In genomic region chr1:115977481-115978258, GRCh38 we compare ENCODE assay signal across 8 cellular contexts. TPM values are rescaled to one million over a fixed set of nuclear protein-coding genes. Genes with fewer than 3 reads are reported as not detected.
DNase-seq lines count a peak whose midpoint lies in the region; ATAC-seq, FAIRE-seq and TF ChIP-seq lines count a peak whose summit lies in the region.

No MANE protein-coding gene starts in this region.

- H4K20me1 ChIP-seq in HepG2 (ENCODE audit: insufficient read depth, low read length), result no peaks in the 10 kb centered on the region; the same call in 1 of the 2 replicates
- H4K20me1 ChIP-seq in Karpas-422 (ENCODE audit: insufficient read depth, low read depth, low read length), result no peaks in the 10 kb centered on the region

- H3K4me2 ChIP-seq in HepG2 (ENCODE audit: low read depth, low read length), result no peak overlapping the region; the same call in 1 of the 2 replicates
- no peak overlapping the region for H3K4me2 ChIP-seq in Karpas-422 (ENCODE audit: low read depth, low read length, poor library complexity, severe bottlenecking)

- POLR2A ChIA-PET in BJ (lab: Charles Lee) (interaction anchor here (0.7 kb wide), 1 partner anchor 170 kb away, joined by 3 read pairs; no protein-coding TSS in a partner anchor), HepG2 (lab: Yijun Ruan, JAX) (interaction anchor here (1.0 kb wide), 1 partner anchor 170 kb away, joined by 3 read pairs; no protein-coding TSS in a partner anchor)

- no peaks in the 10 kb centered on the region for H3K36me3 ChIP-seq in BJ (ENCODE audit: control insufficient read depth, insufficient read depth, low read length)
- H3K36me3 ChIP-seq in bronchial epithelial cell (ENCODE audit: control insufficient read depth, insufficient read depth, low read length), result peaks cover 4% of the 10 kb centered on the region
- no peaks in the 10 kb centered on the region for H3K36me3 ChIP-seq in HepG2 (replicated peaks in 1 of 2; ENCODE audit: control insufficient read depth in 1 of 2, insufficient read depth in 2 of 2, low read length in 2 of 2)
- no peaks in the 10 kb centered on the region for H3K36me3 ChIP-seq in Karpas-422 (ENCODE audit: insufficient read depth, low read length)

- intact Hi-C loops in HepG2 (cut with micrococcal nuclease; ENCODE audit: unreplicated experiment), result no loop called here

- WGBS in HepG2 (ENCODE audit: low lambda C conversion rate), result 8% methylated on average over 9 of the region's 9 CpGs

- H3K9me2 ChIP-seq in Karpas-422 (replicated peaks; ENCODE audit: insufficient read depth, low read length), result no peaks in the 10 kb centered on the region

- H3K4me3 ChIP-seq in BJ (ENCODE audit: low read depth, low read length) (peak overlapping the region; percentile 57), bronchial epithelial cell (ENCODE audit: low read depth, low read length) (peak overlapping the region; percentile 81), HepG2 (replicated peaks in 1 of 3; ENCODE audit: insufficient read depth in 1 of 3, low read depth in 2 of 3, low read length in 3 of 3) (no peak overlapping the region), Karpas-422 (ENCODE audit: low read length) (no peak overlapping the region)

- peak; percentile 62 for FAIRE-seq in bronchial epithelial cell (lab: Jason Lieb, UNC)
- no peak for FAIRE-seq in HepG2 (lab: Jason Lieb, UNC)

- DNase-seq in BJ (ENCODE audit: low read depth) (peak; percentile 83), LoVo (ENCODE audit: low spot score) (peak; percentile 32), bronchial epithelial cell (ENCODE audit: low read depth) (peak; percentile 90), HepG2 (ENCODE audit: low spot score) (peak; percentile 49), Karpas-422 (no peak), DMS114 treated with DMSO at 0.1 percent for 48 hours (lab: John Stamatoyannopoulos, UW; ENCODE audit: unreplicated experiment) (no peak)

- H3K4me1 ChIP-seq in HepG2 (ENCODE audit: insufficient read depth, low read length) (peaks cover 25% of the 10 kb centered on the region), Karpas-422 (ENCODE audit: low read length) (no peaks in the 10 kb centered on the region)

- BruUV-seq in HepG2 (replicated peaks; lab: Mats Ljungman, UMichigan), result no TSS peak

- H2AFZ ChIP-seq in HepG2 (ENCODE audit: low read length) (no peak overlapping the region), Karpas-422 (ENCODE audit: low read length) (no peak overlapping the region)

- ATAC-seq in HepG2 (peak; percentile 47), GM18907 (IDR thresholded peaks at IDR 0.05; ENCODE audit: unreplicated experiment) (no peak), SK-N-SH treated with all-trans-retinoic acid at 6 μM for 48 hours (no peak)

- no peak for TF ChIP-seq RAD21 in HepG2 (CRISPR knock-in tag; IDR thresholded peaks at IDR 0.05)

- no peak for TF ChIP-seq POLR2A in HepG2 (IDR thresholded peaks at IDR 0.05; ENCODE audit: insufficient read depth in 1 of 2, low read depth in 2 of 2, low read length in 2 of 2)

- in situ Hi-C loops in HepG2 (cut with HindIII; ENCODE audit: extremely low pct_ligation_motif_present, low pct_unique_long_range_greater_than_20kb), result loop anchor here (25.0 kb wide), 1 partner anchor 365 kb away; no protein-coding TSS in a partner anchor

- no peak overlapping the region for H3K27ac ChIP-seq in HepG2 (ENCODE audit: extremely low read length, insufficient read depth, low read length)
- no peak overlapping the region for H3K27ac ChIP-seq in Karpas-422 (ENCODE audit: low read length)

- TF ChIP-seq CTCF in BJ (IDR thresholded peaks at IDR 0.05; ENCODE audit: insufficient read depth, low read depth, low read length) (no peak), bronchial epithelial cell (IDR thresholded peaks at IDR 0.05; ENCODE audit: insufficient read depth, low read length, severe bottlenecking) (no peak), HepG2 (CRISPR knock-in tag; IDR thresholded peaks at IDR 0.05) (no peak)

- CTCF ChIA-PET in BJ (lab: Yijun Ruan, JAX), result interaction anchor here (0.6 to 1.3 kb wide), 7 partner anchors 12 to 1286 kb away, joined by 3 to 4 read pairs (median 3); no protein-coding TSS in a partner anchor
- CTCF ChIA-PET in HepG2 (lab: Yijun Ruan, JAX; ENCODE audit: low intra/inter-chr PET ratio, low total read pairs), result no interaction called here

- TF ChIP-seq EP300 in HepG2 (IDR thresholded peaks at IDR 0.05; ENCODE audit: low read depth in 2 of 2, low read length in 2 of 2) (0 out of 4 replicates have a peak, but pooled peaks of 1 of the 2 experiments have one; percentile 27), HepG2 (CRISPR knock-in tag; IDR thresholded peaks at IDR 0.05; ENCODE audit: borderline replicate concordance) (no peak; the same call in 1 of the 2 replicates)

- H3K27me3 ChIP-seq in BJ (ENCODE audit: control insufficient read depth, insufficient read depth, low read length), result no peaks in the 10 kb centered on the region
- no peaks in the 10 kb centered on the region for H3K27me3 ChIP-seq in bronchial epithelial cell (ENCODE audit: control insufficient read depth, insufficient read depth, low read length)
- peaks cover 0 to 19% of the 10 kb centered on the region in 2 experiments; a peak in 3 of 5 replicates for H3K27me3 ChIP-seq in HepG2 (ENCODE audit: control insufficient read depth in 1 of 2, insufficient read depth in 2 of 2, low read length in 2 of 2)
- no peaks in the 10 kb centered on the region for H3K27me3 ChIP-seq in Karpas-422 (ENCODE audit: low read length)

- no peaks in the 10 kb centered on the region for H3K79me2 ChIP-seq in HepG2 (ENCODE audit: insufficient read depth, low read length)
- H3K79me2 ChIP-seq in Karpas-422 (ENCODE audit: low read length), result no peaks in the 10 kb centered on the region

- H3K9me3 ChIP-seq in HepG2 (ENCODE audit: low read length), result no peaks in the 10 kb centered on the region
- no peaks in the 10 kb centered on the region for H3K9me3 ChIP-seq in Karpas-422 (ENCODE audit: low read length)

- H3K9ac ChIP-seq in HepG2 (ENCODE audit: insufficient read depth, low read depth, low read length) (no peak overlapping the region), Karpas-422 (ENCODE audit: low read length) (no peak overlapping the region)

TF ChIP-seq in HepG2, 621 proteins besides CTCF, POLR2A, EP300 and RAD21 (continues in another document):
- TF ChIP-seq MIXL1 (CRISPR knock-in tag; IDR thresholded peaks at IDR 0.05) (peak; percentile 73), GATAD2A (CRISPR knock-in tag; IDR thresholded peaks at IDR 0.05) (peak; percentile 44; the same call in 1 of the 2 replicates), MEIS2 (CRISPR knock-in tag; IDR thresholded peaks at IDR 0.05) (no peak), TBX2 (CRISPR knock-in tag; IDR thresholded peaks at IDR 0.05; ENCODE audit: borderline replicate concordance) (no peak), NR1H2 (CRISPR knock-in tag; IDR thresholded peaks at IDR 0.05; ENCODE audit: borderline replicate concordance, low read depth) (no peak)

TF ChIP-seq in SK-N-SH treated with all-trans-retinoic acid at 6 μM for 48 hours, 23 proteins besides CTCF, POLR2A, EP300 and RAD21 (continues in another document):
- no peak for TF ChIP-seq ZFP3 (CRISPR knock-in tag; IDR thresholded peaks at IDR 0.05)
- no peak for TF ChIP-seq CREB5 (CRISPR knock-in tag; IDR thresholded peaks at IDR 0.05; ENCODE audit: low read depth)

RNA-seq across cellular contexts. Expression of gene SLC22A15, which starts 1.4 kb away (rescaled TPM):
- polyA plus RNA-seq in BJ (2011; rRNA removed) (6.4 and 9.2 TPM in 2 replicates), HepG2 (2011; rRNA removed) (1.7 and 2.3 TPM in 2 replicates)
- 16.7 and 23.6 TPM in 2 replicates for polyA minus RNA-seq in BJ (2011; rRNA and poly(A)+ RNA removed)
- total RNA-seq in bronchial epithelial cell (20.1 and 22.6 TPM in 2 replicates), HepG2 (2016; rRNA removed; fragmentation: Illumina TruSeq; extraction: Trizol) (0.24 and 0.27 TPM in 2 replicates)
- 0.20 and 0.26 TPM in 2 replicates for total RNA-seq in HepG2 (2016; cell fraction: cytosol; rRNA removed; fragmentation: Illumina TruSeq; extraction: Trizol; ENCODE audit: low read depth)
- total RNA-seq in HepG2 (2016; cell fraction: insoluble cytoplasmic fraction; rRNA removed; fragmentation: Illumina TruSeq; extraction: Trizol), result 0.16 and 0.17 TPM in 2 replicates
- 0.21 and 0.22 TPM in 2 replicates for total RNA-seq in HepG2 (2016; cell fraction: membrane; rRNA removed; fragmentation: Illumina TruSeq; extraction: Trizol)
- 0.91 and 1.7 TPM in 2 replicates for total RNA-seq in HepG2 (2016; cell fraction: nucleus; rRNA removed; fragmentation: Illumina TruSeq; extraction: Trizol)
- polyA plus RNA-seq in HepG2 (2011; cell fraction: cytosol; rRNA removed), result 0.86 and 1.2 TPM in 2 replicates
- polyA plus RNA-seq in HepG2 (2011; cell fraction: nucleus; rRNA removed), result 3.5 and 5.4 TPM in 2 replicates
- polyA plus RNA-seq in HepG2 (2012), result 0.73 and 0.93 TPM in 2 replicates
- polyA plus RNA-seq in HepG2 (2016; cell fraction: cytosol; fragmentation: Illumina TruSeq; extraction: Trizol; ENCODE audit: low read depth), result 0.02 and 0.07 TPM in 2 replicates
- 0.11 and 0.12 TPM in 2 replicates for polyA plus RNA-seq in HepG2 (2016; cell fraction: insoluble cytoplasmic fraction; fragmentation: Illumina TruSeq; extraction: Trizol; ENCODE audit: low read depth)
- polyA plus RNA-seq in HepG2 (2016; cell fraction: membrane; fragmentation: Illumina TruSeq; extraction: Trizol; ENCODE audit: low read depth), result 0.11 and 0.16 TPM in 2 replicates
- polyA plus RNA-seq in HepG2 (2016; cell fraction: nucleus; fragmentation: Illumina TruSeq; extraction: Trizol; ENCODE audit: insufficient read depth, low read depth), result 0.73 and 0.85 TPM in 2 replicates
- polyA minus RNA-seq in HepG2 (2011; rRNA and poly(A)+ RNA removed; ENCODE audit: low replicate concordance), result 3.2 and 9.4 TPM in 2 replicates
- 0.44 and 1.9 TPM in 2 replicates for polyA minus RNA-seq in HepG2 (2011; cell fraction: cytosol; rRNA and poly(A)+ RNA removed)
- polyA minus RNA-seq in HepG2 (2011; cell fraction: nucleus; rRNA and poly(A)+ RNA removed), result 12.4 and 13.1 TPM in 2 replicates
- total RNA-seq in Karpas-422 (2014; rRNA removed; shearing (Covaris generic); ENCODE audit: low replicate concordance), result not detected in 2 replicates

Comparison
In these comparisons a context has a peak if more than half of its experiments do, and no peak if none do; other contexts are left out.
1. DNase-seq: peak in BJ (single experiment), LoVo (single experiment), bronchial epithelial cell (single experiment) and HepG2 (single experiment); none in Karpas-422 (single experiment) and DMS114 treated with DMSO at 0.1 percent for 48 hours (single experiment).
2. H3K4me3 ChIP-seq: peak in BJ (single experiment) and bronchial epithelial cell (single experiment); none in HepG2 (0 of 3) and Karpas-422 (single experiment).